16 cellular contexts compared by ENCODE assay signal in genomic region chr1:44643721-44644330, GRCh38. TPM values are rescaled to one million over a fixed set of nuclear protein-coding genes. Genes with fewer than 3 reads are reported as not detected.
A peak's percentile ranks its signal among the peaks of the same experiment; 100 is the strongest.
DNase-seq lines count a peak whose midpoint lies in the region; ATAC-seq and TF ChIP-seq lines count a peak whose summit lies in the region.
"Had no signal": no experiment of that assay in that cellular context is flagged by ENCODE, and none has a peak within 500 bp of the region (broad histone marks: within the 10 kb centered on the region; RNA-seq: fewer than 3 reads in every experiment).

No MANE protein-coding gene starts in this region.

- H3K27ac Mint-ChIP-seq in GM23338: no peak overlapping the region

- H2AFZ ChIP-seq in GM23338: no peak overlapping the region

- no peak for DNase-seq in left cardiac atrium
- no peak for DNase-seq in cardiac septum (ENCODE audit: low spot score)
- DNase-seq in SHP77 (lab: John Stamatoyannopoulos, UW): peak; percentile 87 to 89
- no peak for DNase-seq in right cardiac atrium
- DNase-seq in thoracic aorta (ENCODE audit: low spot score): no peak
- no peak for DNase-seq in GM23338 (ENCODE audit: low spot score)
- DNase-seq: activated CD4-positive, CD25-positive, alpha-beta regulatory T cell treated with anti-CD3 and anti-CD28 coated beads, Interleukin-2, amount 50 U/mL, for 72 hours; activated naive CD8-positive, alpha-beta T cell treated with anti-CD3 and anti-CD28 coated beads, Interleukin-2, amount 10 ng/mL, durations not matched to agents 7 days and 5 days; colonic mucosa; head of caudate nucleus; NCI-H345; stimulated activated naive CD8-positive, alpha-beta T cell treated with anti-CD3 and anti-CD28 coated beads, Interleukin-15, amount 100 ng/mL, for 72 hours had no signal

- H3K4me3 ChIP-seq in right cardiac atrium (ENCODE audit: low read length) (no peak overlapping the region), thoracic aorta (no peak overlapping the region), GM23338 (no peak overlapping the region)
- H3K4me3 ChIP-seq: colonic mucosa had no signal

- H3K27me3 Mint-ChIP-seq in GM23338 (ENCODE audit: insufficient read depth, low read depth, poor library complexity): peaks cover 4% of the 10 kb centered on the region
- H3K27me3 Mint-ChIP-seq: activated naive CD8-positive, alpha-beta T cell treated with anti-CD3 and anti-CD28 coated beads, Interleukin-2, amount 10 ng/mL, durations not matched to agents 7 days and 5 days; stimulated activated naive CD8-positive, alpha-beta T cell treated with anti-CD3 and anti-CD28 coated beads, Interleukin-15, amount 100 ng/mL, for 72 hours had no signal

- H3K79me2 ChIP-seq in GM23338 (replicated peaks; ENCODE audit: insufficient read depth): no peaks in the 10 kb centered on the region

- no peaks in the 10 kb centered on the region; the same call in 2 of the 3 replicates for H3K9me3 Mint-ChIP-seq in GM23338
- H3K9me3 Mint-ChIP-seq: activated naive CD8-positive, alpha-beta T cell treated with anti-CD3 and anti-CD28 coated beads, Interleukin-2, amount 10 ng/mL, durations not matched to agents 7 days and 5 days; stimulated activated naive CD8-positive, alpha-beta T cell treated with anti-CD3 and anti-CD28 coated beads, Interleukin-15, amount 100 ng/mL, for 72 hours had no signal

- intact Hi-C loops in left cardiac atrium (cut with DNase I): no loop called here
- intact Hi-C loops in cardiac septum (cut with DNase I): no loop called here
- intact Hi-C loops in right cardiac atrium (cut with DNase I): no loop called here

- H3K4me1 Mint-ChIP-seq in GM23338: peaks cover 2% of the 10 kb centered on the region; the same call in 2 of the 3 replicates
- H3K4me1 Mint-ChIP-seq: activated naive CD8-positive, alpha-beta T cell treated with anti-CD3 and anti-CD28 coated beads, Interleukin-2, amount 10 ng/mL, durations not matched to agents 7 days and 5 days; stimulated activated naive CD8-positive, alpha-beta T cell treated with anti-CD3 and anti-CD28 coated beads, Interleukin-15, amount 100 ng/mL, for 72 hours had no signal

- H4K20me1 ChIP-seq in GM23338 (replicated peaks; ENCODE audit: insufficient read depth): peaks cover 6% of the 10 kb centered on the region

- H3K27ac ChIP-seq in right cardiac atrium (ENCODE audit: low read length) (peak overlapping the region; percentile 60), thoracic aorta (peak overlapping the region; percentile 88 to 94), GM23338 (ENCODE audit: low read depth) (no peak overlapping the region)
- H3K27ac ChIP-seq: colonic mucosa had no signal

- no peak overlapping the region for H3K4me2 ChIP-seq in GM23338

- no peak overlapping the region for H3K4me3 Mint-ChIP-seq in GM23338
- H3K4me3 Mint-ChIP-seq: activated naive CD8-positive, alpha-beta T cell treated with anti-CD3 and anti-CD28 coated beads, Interleukin-2, amount 10 ng/mL, durations not matched to agents 7 days and 5 days; stimulated activated naive CD8-positive, alpha-beta T cell treated with anti-CD3 and anti-CD28 coated beads, Interleukin-15, amount 100 ng/mL, for 72 hours had no signal

- H3K36me3 ChIP-seq in thoracic aorta (peaks cover 15% of the 10 kb centered on the region), GM23338 (ENCODE audit: insufficient read depth) (peaks cover 15% of the 10 kb centered on the region)

- peak; percentile 13 to 29 for ATAC-seq in left cardiac atrium
- ATAC-seq in right cardiac atrium: no peak
- ATAC-seq in thoracic aorta (ENCODE audit: insufficient number of reproducible peaks, low FRiP score, low read depth): no peak
- ATAC-seq in GM23338: no peak
- no peak for ATAC-seq in GM18502 (IDR thresholded peaks at IDR 0.05; ENCODE audit: poor library complexity, unreplicated experiment)
- no peak for ATAC-seq in HG02610 (IDR thresholded peaks at IDR 0.05; ENCODE audit: unreplicated experiment)
- ATAC-seq: stimulated activated naive CD8-positive, alpha-beta T cell treated with anti-CD3 and anti-CD28 coated beads, Interleukin-15, amount 100 ng/mL, for 72 hours had no signal

- no peak for TF ChIP-seq CTCF in thoracic aorta (IDR thresholded peaks at IDR 0.05)
- no peak for TF ChIP-seq CTCF in GM23338 (conservative IDR thresholded peaks at IDR 0.05; ENCODE audit: low read depth in 2 of 2)

- no peaks in the 10 kb centered on the region; the same call in 1 of the 2 replicates for H3F3A ChIP-seq in GM23338 (replicated peaks; ENCODE audit: low read depth)

- peaks cover 72% of the 10 kb centered on the region for H3K36me3 Mint-ChIP-seq in GM23338 (ENCODE audit: low read depth)

- peaks cover 13% of the 10 kb centered on the region for H3K4me1 ChIP-seq in right cardiac atrium (ENCODE audit: control insufficient read depth, insufficient read depth, low read length)
- H3K4me1 ChIP-seq in thoracic aorta (ENCODE audit: control insufficient read depth in 1 of 2, low read depth in 2 of 2): peaks cover 24 to 37% of the 10 kb centered on the region in 2 donors
- H3K4me1 ChIP-seq in GM23338 (ENCODE audit: insufficient read depth): no peaks in the 10 kb centered on the region
- H3K4me1 ChIP-seq: colonic mucosa had no signal

- no peaks in the 10 kb centered on the region for H3K9me2 ChIP-seq in GM23338 (ENCODE audit: insufficient read depth)

- 51% methylated on average over 9 of the region's 9 CpGs for WGBS in right cardiac atrium

- no peaks in the 10 kb centered on the region for H3K9me3 ChIP-seq in right cardiac atrium (ENCODE audit: control insufficient read depth, low read length)
- no peaks in the 10 kb centered on the region for H3K9me3 ChIP-seq in thoracic aorta
- H3K9me3 ChIP-seq: colonic mucosa had no signal

- H3K27me3 ChIP-seq in right cardiac atrium (ENCODE audit: control insufficient read depth, insufficient read depth) (no peaks in the 10 kb centered on the region), thoracic aorta (replicated peaks; ENCODE audit: insufficient read depth) (no peaks in the 10 kb centered on the region), GM23338 (ENCODE audit: insufficient read depth) (no peaks in the 10 kb centered on the region)
- H3K27me3 ChIP-seq: colonic mucosa had no signal

RNA-seq across cellular contexts. Expression of gene TMEM53, which starts 30.5 kb away (rescaled TPM):
- 10 to 100 TPM; 11.1 to 11.4 TPM for total RNA-seq in left cardiac atrium
- 9.8 TPM for total RNA-seq in cardiac septum
- 10 to 100 TPM; 12.0 to 16.8 (median 13.1) TPM for total RNA-seq in right cardiac atrium
- 13.3 TPM for polyA plus RNA-seq in right cardiac atrium
- total RNA-seq in thoracic aorta: 10 to 100 TPM in 1 of 2 donors, 1 to 10 TPM in 1; 3.9 to 12.9 TPM
- total RNA-seq in GM23338 (2014; rRNA removed; shearing (Covaris generic)): 4.3 and 20.8 TPM in 2 replicates
- 10.6 and 15.4 TPM in 2 replicates for polyA plus RNA-seq in GM23338 (2016; fragmentation: Nextera tagmentation; extraction: Ambion mirVana)

RNA-seq across cellular contexts. Expression of gene ARMH1, which starts 30.7 kb away (rescaled TPM):
- total RNA-seq in left cardiac atrium (1 to 10 TPM in 1 of 2 donors, under 1 TPM in 1; 0.16 to 1.2 TPM), cardiac septum (0.70 TPM), right cardiac atrium (1 to 10 TPM in 2 of 4 donors, under 1 TPM in 2; 0.39 to 1.2 (median 0.84) TPM), thoracic aorta (1 to 10 TPM in 1 of 2 donors, under 1 TPM in 1; 0.81 to 5.8 TPM)
- polyA plus RNA-seq in right cardiac atrium (0.91 TPM), GM23338 (2016; fragmentation: Nextera tagmentation; extraction: Ambion mirVana) (1.0 TPM in 1 of 2 replicates, not detected in the other)
- total RNA-seq in GM23338 (2014; rRNA removed; shearing (Covaris generic)): 0.31 and 0.62 TPM in 2 replicates
- total RNA-seq: epithelial cell of proximal tubule, RPMI7951 had no signal

Comparison
In these comparisons a context has a peak if more than half of its experiments do, and no peak if none do; other contexts are left out.
1. ATAC-seq: peak in left cardiac atrium (2 of 2); none in right cardiac atrium (0 of 2), thoracic aorta (single experiment), GM23338 (single experiment), GM18502 (single experiment) and HG02610 (single experiment).
2. DNase-seq: peak in SHP77 (2 of 2); none in left cardiac atrium (single experiment), cardiac septum (single experiment), right cardiac atrium (0 of 3), thoracic aorta (single experiment) and GM23338 (single experiment).